ENCODE assay signal across 10 cellular contexts in the genomic region with DNA sequence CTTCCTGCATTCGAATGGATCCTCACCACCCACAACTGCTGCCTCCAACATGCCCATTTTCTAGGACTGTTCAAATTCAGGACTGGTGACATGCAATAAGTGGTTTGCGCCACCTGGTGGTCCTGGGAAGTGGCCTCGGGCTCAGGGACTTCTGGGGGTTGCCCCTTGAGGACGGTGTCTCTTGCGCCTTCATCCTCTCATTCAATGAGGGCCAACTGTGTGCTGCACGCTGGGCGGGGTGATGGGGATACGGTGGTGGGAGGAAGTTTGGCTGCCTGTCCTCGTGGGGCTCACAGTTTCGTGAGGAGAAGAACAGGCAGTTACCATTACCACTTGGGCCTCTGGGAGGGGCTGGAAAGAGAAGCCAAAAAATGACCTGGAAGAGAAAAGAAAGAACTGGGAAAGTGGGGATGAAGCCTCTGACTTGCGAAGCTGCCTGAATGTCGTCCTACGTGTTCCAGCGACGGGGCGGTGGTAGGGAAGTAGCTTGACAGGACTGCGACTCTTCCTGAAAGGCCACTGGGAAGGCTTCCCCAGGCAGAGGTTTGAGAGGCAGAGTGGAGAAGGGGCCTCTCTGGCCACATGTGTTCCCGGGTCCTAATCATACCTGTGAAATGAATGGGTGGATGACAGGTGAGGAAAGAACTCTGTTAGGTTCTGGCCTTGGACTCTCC. TPM values are rescaled to one million over a fixed set of nuclear protein-coding genes. Genes with fewer than 3 reads are reported as not detected.
DNase-seq lines count a peak whose midpoint lies in the region; TF ChIP-seq lines count a peak whose summit lies in the region.
"Had no signal": no experiment of that assay in that cellular context is flagged by ENCODE, and none has a peak within 500 bp of the region (broad histone marks: within the 10 kb centered on the region; RNA-seq: fewer than 3 reads in every experiment).

No MANE protein-coding gene starts in this region.

- H3K36me3 ChIP-seq in prostate gland (no peaks in the 10 kb centered on the region), vagina (no peaks in the 10 kb centered on the region)
- H3K36me3 ChIP-seq: BLaER1 treated with 17β-estradiol and CSF1 and Interleukin-3, amounts not matched to agents 10 nM and 100 nM had no signal

- H3K4me1 ChIP-seq in prostate gland (replicated peaks) (no peaks in the 10 kb centered on the region), vagina (peaks cover 8% of the 10 kb centered on the region)

- peaks cover 64% of the 10 kb centered on the region for H3K27me3 Mint-ChIP-seq in activated naive CD4-positive, alpha-beta T cell treated with anti-CD3 and anti-CD28 coated beads, Interleukin-2, amount 10 ng/mL, durations not matched to agents 7 days and 5 days
- H3K27me3 Mint-ChIP-seq in glutamatergic neuron (ENCODE audit: unreplicated experiment), result peaks cover 11% of the 10 kb centered on the region

- peaks cover 6% of the 10 kb centered on the region for H3K4me1 Mint-ChIP-seq in activated naive CD4-positive, alpha-beta T cell treated with anti-CD3 and anti-CD28 coated beads, Interleukin-2, amount 10 ng/mL, durations not matched to agents 7 days and 5 days
- no peaks in the 10 kb centered on the region for H3K4me1 Mint-ChIP-seq in glutamatergic neuron (ENCODE audit: low read depth, unreplicated experiment)

- in situ Hi-C loops in KBM-7 (cut with MboI; ENCODE audit: low pct_unique_long_range_greater_than_20kb, low sequenced_read_pairs), result loop anchor here (10.0 kb wide), 1 partner anchor 50 kb away; a partner anchor contains a TSS

- H3K9me3 ChIP-seq in prostate gland (no peaks in the 10 kb centered on the region), vagina (no peaks in the 10 kb centered on the region)
- H3K9me3 ChIP-seq: BLaER1 treated with 17β-estradiol and CSF1 and Interleukin-3, amounts not matched to agents 10 nM and 100 nM had no signal

- TF ChIP-seq POLR2A in prostate gland (IDR thresholded peaks at IDR 0.05) (no peak), vagina (IDR thresholded peaks at IDR 0.05) (no peak)

- no peaks in the 10 kb centered on the region for H3K27me3 ChIP-seq in prostate gland (replicated peaks; ENCODE audit: insufficient read depth)
- no peaks in the 10 kb centered on the region for H3K27me3 ChIP-seq in vagina

- DNase-seq in NCI-H2081 (lab: John Stamatoyannopoulos, UW) (peak; percentile 25 to 34), NCI-H2081 treated with DMSO at 0.1 percent for 48 hours (lab: John Stamatoyannopoulos, UW) (no peak), KBM-7 (peak; percentile 85), SK-N-DZ (ENCODE audit: low spot score) (peak; percentile 73), glutamatergic neuron (peak; percentile 92), prostate gland (ENCODE audit: low spot score) (peak; percentile 47), vagina (ENCODE audit: extremely low spot score in 2 of 2) (no peak)
- peak; percentile 80 for DNase-seq in activated naive CD4-positive, alpha-beta T cell treated with anti-CD3 and anti-CD28 coated beads, Interleukin-2, amount 10 ng/mL, durations not matched to agents 7 days and 5 days

- CTCF ChIA-PET in activated naive CD4-positive, alpha-beta T cell treated with anti-CD3 and anti-CD28 coated beads, Interleukin-2, amount 10 ng/mL, durations not matched to agents 7 days and 5 days (lab: Charles Lee), result interaction anchor here (1.0 to 6.2 kb wide), 5 partner anchors 11 to 126 kb away, joined by 3 to 44 read pairs (median 3); no protein-coding TSS in a partner anchor

- no peak overlapping the region for H3K4me3 Mint-ChIP-seq in activated naive CD4-positive, alpha-beta T cell treated with anti-CD3 and anti-CD28 coated beads, Interleukin-2, amount 10 ng/mL, durations not matched to agents 7 days and 5 days
- no peak overlapping the region for H3K4me3 Mint-ChIP-seq in glutamatergic neuron (ENCODE audit: unreplicated experiment)

- no peak overlapping the region for H3K27ac ChIP-seq in prostate gland
- H3K27ac ChIP-seq in vagina, result no peak overlapping the region
- H3K27ac ChIP-seq: BLaER1 treated with 17β-estradiol and CSF1 and Interleukin-3, amounts not matched to agents 10 nM and 100 nM; skin epidermis had no signal

- intact Hi-C loops in prostate gland (cut with DNase I), result loop anchor here (5.0 kb wide), 2 partner anchors 57 to 123 kb away; no protein-coding TSS in a partner anchor
- intact Hi-C loops in vagina (cut with DNase I), result loop anchor here (5.0 kb wide), 1 partner anchor 57 kb away; no protein-coding TSS in a partner anchor

- no peak overlapping the region for H3K4me3 ChIP-seq in prostate gland
- no peak overlapping the region for H3K4me3 ChIP-seq in vagina
- H3K4me3 ChIP-seq: BLaER1 treated with 17β-estradiol and CSF1 and Interleukin-3, amounts not matched to agents 10 nM and 100 nM; skin epidermis had no signal

- H3K27ac Mint-ChIP-seq in activated naive CD4-positive, alpha-beta T cell treated with anti-CD3 and anti-CD28 coated beads, Interleukin-2, amount 10 ng/mL, durations not matched to agents 7 days and 5 days, result no peak overlapping the region
- H3K27ac Mint-ChIP-seq in glutamatergic neuron (ENCODE audit: unreplicated experiment), result no peak overlapping the region

- H3K9me3 Mint-ChIP-seq in activated naive CD4-positive, alpha-beta T cell treated with anti-CD3 and anti-CD28 coated beads, Interleukin-2, amount 10 ng/mL, durations not matched to agents 7 days and 5 days, result no peaks in the 10 kb centered on the region
- peaks cover 4% of the 10 kb centered on the region for H3K9me3 Mint-ChIP-seq in glutamatergic neuron (ENCODE audit: unreplicated experiment)

- H3K36me3 Mint-ChIP-seq in activated naive CD4-positive, alpha-beta T cell treated with anti-CD3 and anti-CD28 coated beads, Interleukin-2, amount 10 ng/mL, durations not matched to agents 7 days and 5 days, result no peaks in the 10 kb centered on the region
- H3K36me3 Mint-ChIP-seq in glutamatergic neuron (ENCODE audit: unreplicated experiment), result no peaks in the 10 kb centered on the region

- WGBS in prostate gland, result 58% methylated on average over 18 of the region's 18 CpGs

- TF ChIP-seq CTCF in glutamatergic neuron (IDR thresholded peaks at IDR 0.05; ENCODE audit: partially characterized antibody, unreplicated experiment), result peak; percentile 80
- peak; percentile 20 to 69 (median 53) for TF ChIP-seq CTCF in prostate gland (IDR thresholded peaks at IDR 0.05)
- peak; percentile 12 to 45 (median 31) for TF ChIP-seq CTCF in vagina (IDR thresholded peaks at IDR 0.05)

RNA-seq across cellular contexts. Expression of a gene that starts 49.0 kb away (rescaled TPM):
- polyA plus RNA-seq in SK-N-DZ (2014; cell fraction: cytosol; rRNA removed), result 0.07 TPM in 1 of 2 replicates, not detected in the other
- 0.06 and 1.4 TPM in 2 replicates for polyA plus RNA-seq in SK-N-DZ (2014; cell fraction: nucleus; rRNA removed)
- total RNA-seq in glutamatergic neuron (ENCODE audit: unreplicated experiment) (2.3 TPM), prostate gland (under 1 TPM; 0.46 to 0.74 TPM), vagina (0.25 TPM)

Comparison
In these comparisons a context has a peak if more than half of its experiments do, and no peak if none do; other contexts are left out.
1. DNase-seq: peak in NCI-H2081 (2 of 2), KBM-7 (single experiment), SK-N-DZ (single experiment), activated naive CD4-positive, alpha-beta T cell treated with anti-CD3 and anti-CD28 coated beads, Interleukin-2, amount 10 ng/mL, durations not matched to agents 7 days and 5 days (single experiment), glutamatergic neuron (single experiment) and prostate gland (single experiment); none in NCI-H2081 treated with DMSO at 0.1 percent for 48 hours (single experiment) and vagina (0 of 2).
2. Peak in every context shown above with its lines, with median percentiles within 50 percentile points of each other: CTCF ChIP-seq.